In genomic region chr5:65981969-65982368, GRCh38 we compare ENCODE assay signal across 20 cellular contexts. TPM values are rescaled to one million over a fixed set of nuclear protein-coding genes. Genes with fewer than 3 reads are reported as not detected.
A peak's percentile ranks its signal among the peaks of the same experiment; 100 is the strongest.
DNase-seq lines count a peak whose midpoint lies in the region; ATAC-seq, FAIRE-seq and TF ChIP-seq lines count a peak whose summit lies in the region.
"Had no signal": no experiment of that assay in that cellular context is flagged by ENCODE, and none has a peak within 500 bp of the region (broad histone marks: within the 10 kb centered on the region; RNA-seq: fewer than 3 reads in every experiment).

No MANE protein-coding gene starts in this region.

- 98% methylated on average over 1 of the region's 1 CpG for WGBS in heart right ventricle, 2 donors

- peaks cover 38% of the 10 kb centered on the region for H3K36me3 Mint-ChIP-seq in CD4-positive, alpha-beta T cell (ENCODE audit: low read depth)
- peaks cover 39% of the 10 kb centered on the region for H3K36me3 Mint-ChIP-seq in activated B cell treated with CpG ODN at 0.5 μM for 24 hours (ENCODE audit: low read depth)
- H3K36me3 Mint-ChIP-seq in naive thymus-derived CD4-positive, alpha-beta T cell, result peaks cover 6 to 46% (median 16%) of the 10 kb centered on the region in 5 donors

- peaks cover 0 to 6% (median 0%) of the 10 kb centered on the region in 3 experiments for H3K36me3 ChIP-seq in naive thymus-derived CD4-positive, alpha-beta T cell (ENCODE audit: control insufficient read depth in 2 of 3, insufficient read depth in 3 of 3, low read length in 3 of 3)
- H3K36me3 ChIP-seq in heart right ventricle, result no peaks in the 10 kb centered on the region
- H3K36me3 ChIP-seq: BE2C, HAP-1, pancreas, transverse colon had no signal

- H3K4me3 Mint-ChIP-seq in CD4-positive, alpha-beta T cell, result no peak overlapping the region
- no peak overlapping the region for H3K4me3 Mint-ChIP-seq in activated B cell treated with CpG ODN at 0.5 μM for 24 hours
- peak overlapping the region in 4 of 10 donors; percentile 9 to 62 (median 27) for H3K4me3 Mint-ChIP-seq in naive thymus-derived CD4-positive, alpha-beta T cell
- H3K4me3 Mint-ChIP-seq: central memory CD8-positive, alpha-beta T cell had no signal

- CTCF ChIA-PET in CD4-positive, alpha-beta T cell (lab: Charles Lee), result no interaction called here
- CTCF ChIA-PET in activated B cell treated with CpG ODN at 0.5 μM for 24 hours (lab: Charles Lee), result no interaction called here
- CTCF ChIA-PET in naive thymus-derived CD4-positive, alpha-beta T cell (lab: Charles Lee), result no interaction called here

- no peak for ATAC-seq in CD4-positive, alpha-beta T cell (ENCODE audit: poor library complexity)
- ATAC-seq in activated B cell treated with CpG ODN at 0.5 μM for 24 hours (ENCODE audit: low read depth) (no peak), GM19351 (IDR thresholded peaks at IDR 0.05; ENCODE audit: unreplicated experiment) (no peak), heart right ventricle (no peak)
- no peak for ATAC-seq in naive thymus-derived CD4-positive, alpha-beta T cell
- ATAC-seq: pancreas had no signal

- no peak overlapping the region for H3K4me3 ChIP-seq in naive thymus-derived CD4-positive, alpha-beta T cell (ENCODE audit: low read length)
- no peak overlapping the region for H3K4me3 ChIP-seq in heart right ventricle
- H3K4me3 ChIP-seq: HAP-1, pancreas, transverse colon had no signal

- peak; percentile 15 for FAIRE-seq in GM18507 (lab: Jason Lieb, UNC)
- FAIRE-seq: pancreas had no signal

- H3K4me1 Mint-ChIP-seq in CD4-positive, alpha-beta T cell (ENCODE audit: low read depth), result peaks cover 83% of the 10 kb centered on the region
- H3K4me1 Mint-ChIP-seq in activated B cell treated with CpG ODN at 0.5 μM for 24 hours, result peaks cover 48% of the 10 kb centered on the region
- peaks cover 18 to 88% (median 70%) of the 10 kb centered on the region in 7 donors for H3K4me1 Mint-ChIP-seq in naive thymus-derived CD4-positive, alpha-beta T cell

- H3K27ac ChIP-seq in CD4-positive, alpha-beta T cell (ENCODE audit: low read depth, low read length), result no peak overlapping the region
- no peak overlapping the region for H3K27ac ChIP-seq in naive thymus-derived CD4-positive, alpha-beta T cell (ENCODE audit: low read depth, low read length)
- no peak overlapping the region for H3K27ac ChIP-seq in heart right ventricle
- H3K27ac ChIP-seq: pancreas, transverse colon had no signal

- peak overlapping the region; percentile 75 for H3K27ac Mint-ChIP-seq in CD4-positive, alpha-beta T cell
- peak overlapping the region; percentile 25 for H3K27ac Mint-ChIP-seq in activated B cell treated with CpG ODN at 0.5 μM for 24 hours
- peak overlapping the region in 6 of 9 donors; percentile 28 to 75 (median 44) for H3K27ac Mint-ChIP-seq in naive thymus-derived CD4-positive, alpha-beta T cell

- H3K9me3 ChIP-seq in CD4-positive, alpha-beta T cell (ENCODE audit: control insufficient read depth, low read length), result no peaks in the 10 kb centered on the region
- H3K9me3 ChIP-seq in naive thymus-derived CD4-positive, alpha-beta T cell (ENCODE audit: control insufficient read depth in 2 of 3, low read length in 3 of 3), result no peaks in the 10 kb centered on the region
- H3K9me3 ChIP-seq in heart right ventricle, result no peaks in the 10 kb centered on the region
- H3K9me3 ChIP-seq: BE2C, HAP-1, pancreas, transverse colon had no signal

- H3K9me3 Mint-ChIP-seq in CD4-positive, alpha-beta T cell, result no peaks in the 10 kb centered on the region
- H3K9me3 Mint-ChIP-seq in activated B cell treated with CpG ODN at 0.5 μM for 24 hours, result no peaks in the 10 kb centered on the region
- peaks cover 0 to 9% (median 1%) of the 10 kb centered on the region in 11 donors for H3K9me3 Mint-ChIP-seq in naive thymus-derived CD4-positive, alpha-beta T cell
- H3K9me3 Mint-ChIP-seq: central memory CD8-positive, alpha-beta T cell had no signal

- no peaks in the 10 kb centered on the region for H3K27me3 ChIP-seq in CD4-positive, alpha-beta T cell (ENCODE audit: control insufficient read depth, insufficient read depth, low read length)
- no peaks in the 10 kb centered on the region for H3K27me3 ChIP-seq in naive thymus-derived CD4-positive, alpha-beta T cell (ENCODE audit: control insufficient read depth in 2 of 2, insufficient read depth in 2 of 2, low read length in 2 of 2)
- no peaks in the 10 kb centered on the region for H3K27me3 ChIP-seq in heart right ventricle
- H3K27me3 ChIP-seq: BE2C, pancreas, transverse colon had no signal

- H3K27me3 Mint-ChIP-seq in CD4-positive, alpha-beta T cell, result no peaks in the 10 kb centered on the region
- H3K27me3 Mint-ChIP-seq in activated B cell treated with CpG ODN at 0.5 μM for 24 hours, result no peaks in the 10 kb centered on the region
- H3K27me3 Mint-ChIP-seq in naive thymus-derived CD4-positive, alpha-beta T cell, result no peaks in the 10 kb centered on the region
- H3K27me3 Mint-ChIP-seq: central memory CD8-positive, alpha-beta T cell had no signal

- H3K4me1 ChIP-seq in naive thymus-derived CD4-positive, alpha-beta T cell (ENCODE audit: control insufficient read depth in 2 of 2, insufficient read depth in 2 of 2, low read length in 2 of 2), result peaks cover 10 to 17% of the 10 kb centered on the region in 2 donors
- peaks cover 0 to 30% (median 5%) of the 10 kb centered on the region in 9 donors for H3K4me1 ChIP-seq in heart right ventricle
- H3K4me1 ChIP-seq: BE2C had no signal

- POLR2A ChIA-PET in CD4-positive, alpha-beta T cell (lab: Charles Lee), result no interaction called here
- POLR2A ChIA-PET in activated B cell treated with CpG ODN at 0.5 μM for 24 hours (lab: Charles Lee), result no interaction called here
- POLR2A ChIA-PET in naive thymus-derived CD4-positive, alpha-beta T cell (lab: Charles Lee), result no interaction called here

- TF ChIP-seq CTCF in CD4-positive, alpha-beta T cell (IDR thresholded peaks at IDR 0.05), result no peak
- TF ChIP-seq CTCF in activated B cell treated with CpG ODN at 0.5 μM for 24 hours (IDR thresholded peaks at IDR 0.05), result no peak
- no peak for TF ChIP-seq CTCF in GM10266 (IDR thresholded peaks at IDR 0.05; ENCODE audit: control insufficient read depth, insufficient read depth, low read depth, missing control alignments)
- no peak for TF ChIP-seq CTCF in heart right ventricle (IDR thresholded peaks at IDR 0.05)

- no peak for DNase-seq in CD4-positive, alpha-beta T cell
- DNase-seq in GM18507 (ENCODE audit: extremely low spot score, insufficient read length, low read depth) (no peak), activated B cell treated with CpG ODN at 0.5 μM for 24 hours (no peak), GM10266 (ENCODE audit: extremely low spot score) (no peak), heart right ventricle (no peak), NCI-H524 treated with DMSO at 0.1 percent for 48 hours (lab: John Stamatoyannopoulos, UW) (no peak)
- no peak for DNase-seq in naive thymus-derived CD4-positive, alpha-beta T cell
- DNase-seq: activated CD4-positive, alpha-beta T cell treated with anti-CD3 and anti-CD28 coated beads for 4 hours; activated CD8-positive, alpha-beta memory T cell treated with anti-CD3 and anti-CD28 coated beads, Interleukin-2, amount 50 U/mL, for 4 hours; aorta; BE2C; effector CD8-positive, alpha-beta T cell; NCI-H1694; NCI-H82; pancreas; stimulated activated naive CD4-positive, alpha-beta T cell treated with Interleukin-2 at 50 U/mL for 16 hours; transverse colon had no signal

- intact Hi-C loops in CD4-positive, alpha-beta T cell (cut with DNase I, micrococcal nuclease), result no loop called here
- intact Hi-C loops in activated B cell treated with CpG ODN at 0.5 μM for 24 hours (cut with micrococcal nuclease) (no loop called here), heart right ventricle (cut with DNase I) (no loop called here)
- intact Hi-C loops in naive thymus-derived CD4-positive, alpha-beta T cell (cut with micrococcal nuclease), result loop anchor here in 1 of 2 donors (10.0 kb wide), 1 partner anchor 57 kb away; the partner anchor contains the start of gene ERBIN

RNA-seq across cellular contexts. Expression of gene ERBIN, which starts 55.6 kb away (rescaled TPM):
- 10 to 100 TPM; 94.7 to 96.9 TPM for total RNA-seq in CD4-positive, alpha-beta T cell
- 77.9 and 88.5 TPM in 2 replicates for total RNA-seq in activated B cell treated with CpG ODN at 0.5 μM for 24 hours
- total RNA-seq in naive thymus-derived CD4-positive, alpha-beta T cell, result 100 to 1,000 TPM in 4 of 5 experiments, 10 to 100 TPM in 1; 55.0 to 125 (median 113) TPM
- polyA plus RNA-seq in naive thymus-derived CD4-positive, alpha-beta T cell, result 10 to 100 TPM; 45.1 to 60.5 TPM
- 10 to 100 TPM; 28.7 to 63.3 (median 44.6) TPM for total RNA-seq in heart right ventricle
- 10 to 100 TPM in 1 of 2 donors, 1 to 10 TPM in 1; 7.4 to 12.5 TPM for polyA plus RNA-seq in heart right ventricle

Comparison
In these comparisons a context has a peak if more than half of its experiments do, and no peak if none do; other contexts are left out.
1. H3K27ac Mint-ChIP-seq: peak in every context shown above with its lines; median percentile 75 in CD4-positive, alpha-beta T cell; 44 in naive thymus-derived CD4-positive, alpha-beta T cell; 25 in activated B cell treated with CpG ODN at 0.5 μM for 24 hours.